In the genomic region with DNA sequence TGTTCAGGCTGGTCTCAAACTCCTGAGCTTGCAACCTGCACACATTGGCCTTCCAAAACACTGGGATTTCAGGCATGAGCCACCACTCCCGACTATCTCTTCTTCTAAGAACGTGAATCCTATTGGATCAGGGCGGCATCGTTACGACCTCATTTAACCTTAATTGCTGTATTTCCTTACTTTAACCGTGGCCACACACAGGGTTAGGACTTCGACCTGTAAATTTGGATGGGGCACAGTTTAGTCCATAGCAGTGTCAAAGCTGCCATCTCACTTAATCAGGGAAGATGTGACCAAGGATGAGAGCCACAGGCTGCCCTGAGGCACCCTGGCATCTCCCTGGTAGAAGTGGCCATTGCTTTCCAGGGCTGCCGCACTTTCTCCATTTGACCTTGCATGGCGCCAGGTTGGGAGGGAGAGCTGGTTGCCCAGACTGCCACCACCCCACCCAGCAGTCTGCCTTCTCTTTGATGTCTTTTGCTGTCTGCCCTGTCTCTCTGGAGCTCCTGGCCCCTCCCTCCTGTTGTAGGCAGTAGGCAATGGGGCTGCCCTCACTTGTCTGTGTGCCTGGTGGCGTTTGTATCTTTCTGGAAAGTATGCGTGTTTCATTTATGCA, we compare ENCODE assay signal across 14 cellular contexts.
DNase-seq lines count a peak whose midpoint lies in the region; ATAC-seq, FAIRE-seq and TF ChIP-seq lines count a peak whose summit lies in the region.
"Had no signal": no experiment of that assay in that cellular context is flagged by ENCODE, and none has a peak within 500 bp of the region (broad histone marks: within the 10 kb centered on the region; RNA-seq: fewer than 3 reads in every experiment).

No MANE protein-coding gene starts in this region.

- peaks cover 2% of the 10 kb centered on the region for H3K79me1 ChIP-seq in H9 (ENCODE audit: insufficient read depth, low read depth, low read length, poor library complexity, severe bottlenecking)

- no peak overlapping the region for H3K56ac ChIP-seq in H9 (ENCODE audit: insufficient read length, low read depth, low read length)

- whole genome bisulfite sequencing in H9 (ENCODE audit: extremely low coverage, insufficient read length, low lambda C conversion rate) = no CpG with 5 or more reads among the region's 11 CpGs
- 47% methylated on average over 7 of the region's 11 CpGs for WGBS in right lobe of liver (ENCODE audit: insufficient coverage, low coverage, low lambda C conversion rate, missing lambda C conversion rate)

- no peak for FAIRE-seq in D721Med (lab: Jason Lieb, UNC)

- no peak overlapping the region for H2BK120ac ChIP-seq in H9 (ENCODE audit: low read depth, low read length, poor library complexity, severe bottlenecking)

- H4K5ac ChIP-seq in H9 (ENCODE audit: insufficient read length, low read depth, low read length) = no peak overlapping the region

- no peaks in the 10 kb centered on the region for H3K9me3 ChIP-seq in H9 (ENCODE audit: control insufficient read depth, low read depth, low read length)
- no peaks in the 10 kb centered on the region for H3K9me3 ChIP-seq in right lobe of liver

- H3K23ac ChIP-seq in H9 (ENCODE audit: insufficient read length, low read depth, low read length) = no peak overlapping the region

- H3K27ac ChIP-seq in H9 (ENCODE audit: insufficient read length, low read depth, low read length) (no peak overlapping the region), right lobe of liver (no peak overlapping the region)
- H3K27ac ChIP-seq: BLaER1 treated with 17β-estradiol and CSF1 and Interleukin-3, amounts not matched to agents 10 nM and 100 nM had no signal

- H2BK15ac ChIP-seq in H9 (ENCODE audit: low read depth, low read length) = no peak overlapping the region

- no peak overlapping the region for H2BK5ac ChIP-seq in H9 (ENCODE audit: insufficient read length, low read length)

- no peak for TF ChIP-seq POLR2A in right lobe of liver (IDR thresholded peaks at IDR 0.05)

- no peaks in the 10 kb centered on the region for H4K20me1 ChIP-seq in H9 (ENCODE audit: control insufficient read depth, insufficient read depth, insufficient read length)

- no peak overlapping the region for H2BK12ac ChIP-seq in H9 (ENCODE audit: insufficient read length, low read depth, low read length)

- CTCF ChIA-PET in activated CD8-positive, alpha-beta T cell treated with anti-CD3 and anti-CD28 coated beads for 36 hours (lab: Charles Lee) = no interaction called here

- H3K4ac ChIP-seq in H9 (ENCODE audit: low read depth, low read length) = no peak overlapping the region

- peaks cover 20% of the 10 kb centered on the region for H3K4me1 ChIP-seq in H9 (ENCODE audit: insufficient read depth, low read length)
- peaks cover 0 to 26% (median 4%) of the 10 kb centered on the region in 4 donors for H3K4me1 ChIP-seq in right lobe of liver

- H3K9ac ChIP-seq in H9 (ENCODE audit: extremely low read depth, insufficient read length, low read length) = no peak overlapping the region
- H3K9ac ChIP-seq: BLaER1 treated with 17β-estradiol and CSF1 and Interleukin-3, amounts not matched to agents 10 nM and 100 nM had no signal

- H3T11ph ChIP-seq in H9 (ENCODE audit: low read length) = no peak overlapping the region

- H3K27me3 ChIP-seq in H9 (ENCODE audit: insufficient read depth, low read length) = no peaks in the 10 kb centered on the region
- H3K27me3 ChIP-seq in right lobe of liver = no peaks in the 10 kb centered on the region
- H3K27me3 ChIP-seq: BLaER1 treated with 17β-estradiol and CSF1 and Interleukin-3, amounts not matched to agents 10 nM and 100 nM had no signal

- POLR2A ChIA-PET in activated CD8-positive, alpha-beta T cell treated with anti-CD3 and anti-CD28 coated beads for 36 hours (lab: Charles Lee) = no interaction called here

- H3K18ac ChIP-seq in H9 (ENCODE audit: insufficient read length, low read depth, low read length) = no peak overlapping the region

- no peak overlapping the region for H2BK20ac ChIP-seq in H9 (ENCODE audit: low read depth, low read length, poor library complexity, severe bottlenecking)

- peak overlapping the region in 2 of 3 experiments; percentile 10 to 42; a peak in 2 of 7 replicates for H3K27ac Mint-ChIP-seq in H9
- no peak overlapping the region for H3K27ac Mint-ChIP-seq in endothelial cell (ENCODE audit: unreplicated experiment)
- no peak overlapping the region for H3K27ac Mint-ChIP-seq in activated CD8-positive, alpha-beta T cell treated with anti-CD3 and anti-CD28 coated beads for 36 hours
- H3K27ac Mint-ChIP-seq: B cell; CD8-positive, alpha-beta T cell had no signal

- no peak overlapping the region for H3K14ac ChIP-seq in H9 (ENCODE audit: insufficient read depth, low read length)

- no peak overlapping the region for H3K4me2 ChIP-seq in H9 (ENCODE audit: insufficient read depth, insufficient read length, low read length)

- H3K9me3 Mint-ChIP-seq in H9 (no peaks in the 10 kb centered on the region), endothelial cell (ENCODE audit: unreplicated experiment) (no peaks in the 10 kb centered on the region)
- no peaks in the 10 kb centered on the region for H3K9me3 Mint-ChIP-seq in activated CD8-positive, alpha-beta T cell treated with anti-CD3 and anti-CD28 coated beads for 36 hours
- H3K9me3 Mint-ChIP-seq: CD8-positive, alpha-beta T cell had no signal

- peaks cover 5% of the 10 kb centered on the region; the same call in 1 of the 2 replicates for H3K79me2 ChIP-seq in H9 (ENCODE audit: insufficient read depth, low read length)

- no peak overlapping the region for H4K8ac ChIP-seq in H9 (replicated peaks; ENCODE audit: insufficient read length, low read depth, low read length)

- H3K36me3 ChIP-seq in right lobe of liver = no peaks in the 10 kb centered on the region

- H3K4me3 ChIP-seq in right lobe of liver = no peak overlapping the region
- H3K4me3 ChIP-seq: BLaER1 treated with 17β-estradiol and CSF1 and Interleukin-3, amounts not matched to agents 10 nM and 100 nM had no signal

- peaks cover 37 to 38% of the 10 kb centered on the region in 2 experiments for H3K4me1 Mint-ChIP-seq in H9
- peaks cover 68% of the 10 kb centered on the region for H3K4me1 Mint-ChIP-seq in endothelial cell (ENCODE audit: unreplicated experiment)
- no peaks in the 10 kb centered on the region for H3K4me1 Mint-ChIP-seq in activated CD8-positive, alpha-beta T cell treated with anti-CD3 and anti-CD28 coated beads for 36 hours (ENCODE audit: low read depth)
- H3K4me1 Mint-ChIP-seq: B cell had no signal

- no peak overlapping the region for H2AFZ ChIP-seq in H9 (ENCODE audit: low read length)

- H2AK5ac ChIP-seq in H9 (ENCODE audit: insufficient read length, low read length) = no peak overlapping the region

- DNase-seq in H9 (no peak), endothelial cell (ENCODE audit: low spot score) (no peak), right lobe of liver (no peak), D721Med (ENCODE audit: insufficient read length, low spot score) (no peak), SW 1271 (lab: John Stamatoyannopoulos, UW) (no peak)
- no peak for DNase-seq in activated CD8-positive, alpha-beta T cell treated with anti-CD3 and anti-CD28 coated beads for 36 hours
- DNase-seq: CD8-positive, alpha-beta T cell; DMS153; DMS79; GDM1; GOT3; H7 had no signal

- H3K36me3 Mint-ChIP-seq in H9 (ENCODE audit: insufficient read depth in 1 of 3, low read depth in 3 of 3) (peaks cover 0 to 6% (median 0%) of the 10 kb centered on the region in 3 experiments; a peak in 4 of 7 replicates), endothelial cell (ENCODE audit: low read depth, unreplicated experiment) (peaks cover 23% of the 10 kb centered on the region)
- no peaks in the 10 kb centered on the region for H3K36me3 Mint-ChIP-seq in activated CD8-positive, alpha-beta T cell treated with anti-CD3 and anti-CD28 coated beads for 36 hours (ENCODE audit: low read depth)
- H3K36me3 Mint-ChIP-seq: CD8-positive, alpha-beta T cell had no signal

- H3K4me3 Mint-ChIP-seq in H9 (no peak overlapping the region), endothelial cell (ENCODE audit: unreplicated experiment) (peak overlapping the region; percentile 56)
- no peak overlapping the region for H3K4me3 Mint-ChIP-seq in activated CD8-positive, alpha-beta T cell treated with anti-CD3 and anti-CD28 coated beads for 36 hours
- H3K4me3 Mint-ChIP-seq: B cell; CD8-positive, alpha-beta T cell had no signal

- no peaks in the 10 kb centered on the region for H3K27me3 Mint-ChIP-seq in H9 (ENCODE audit: low read depth)
- H3K27me3 Mint-ChIP-seq in endothelial cell (ENCODE audit: unreplicated experiment) = peaks cover 14% of the 10 kb centered on the region
- peaks cover 7% of the 10 kb centered on the region for H3K27me3 Mint-ChIP-seq in activated CD8-positive, alpha-beta T cell treated with anti-CD3 and anti-CD28 coated beads for 36 hours

- ATAC-seq in right lobe of liver = peak; percentile 16 to 60 (median 40)
- ATAC-seq in activated CD8-positive, alpha-beta T cell treated with anti-CD3 and anti-CD28 coated beads for 36 hours = no peak
- ATAC-seq: CD8-positive, alpha-beta T cell had no signal

- H4K91ac ChIP-seq in H9 (ENCODE audit: insufficient read length, low read depth, low read length) = no peak overlapping the region

- no peaks in the 10 kb centered on the region for H3K23me2 ChIP-seq in H9 (ENCODE audit: insufficient read length, low read depth, low read length, poor library complexity, severe bottlenecking)

- intact Hi-C loops in right lobe of liver (cut with DNase I) = no loop called here
- intact Hi-C loops in activated CD8-positive, alpha-beta T cell treated with anti-CD3 and anti-CD28 coated beads for 36 hours (cut with micrococcal nuclease) = no loop called here

- TF ChIP-seq CTCF in H9 (conservative IDR thresholded peaks at IDR 0.05) (no peak), endothelial cell (IDR thresholded peaks at IDR 0.05; ENCODE audit: unreplicated experiment) (no peak), right lobe of liver (IDR thresholded peaks at IDR 0.05) (no peak), D721Med (IDR thresholded peaks at IDR 0.05; ENCODE audit: insufficient read depth, missing control alignments) (no peak)
- no peak for TF ChIP-seq CTCF in activated CD8-positive, alpha-beta T cell treated with anti-CD3 and anti-CD28 coated beads for 36 hours (IDR thresholded peaks at IDR 0.05)

Comparison
In these comparisons a context has a peak if more than half of its experiments do, and no peak if none do; other contexts are left out.
1. H3K27ac Mint-ChIP-seq: peak in H9 (2 of 3); none in endothelial cell (single experiment) and activated CD8-positive, alpha-beta T cell treated with anti-CD3 and anti-CD28 coated beads for 36 hours (single experiment).